22 cellular contexts compared by ENCODE assay signal in the genomic region with DNA sequence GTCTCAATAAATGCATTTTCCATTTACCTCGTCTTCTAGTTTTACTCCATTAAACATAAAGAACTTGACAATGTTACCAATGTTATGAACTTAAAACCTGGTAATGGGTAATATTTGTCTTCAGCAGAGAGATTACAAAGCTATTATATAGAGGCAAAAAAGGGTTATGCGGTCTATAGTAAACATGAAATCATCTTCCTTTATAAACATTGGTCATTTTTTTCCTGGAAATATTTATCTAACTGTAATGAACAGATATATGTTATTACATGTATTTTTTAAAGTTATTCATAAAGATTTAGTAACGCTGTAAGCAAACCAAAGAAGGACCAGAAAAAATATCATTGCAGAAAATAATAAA. TPM values are rescaled to one million over a fixed set of nuclear protein-coding genes. Genes with fewer than 3 reads are reported as not detected.
DNase-seq lines count a peak whose midpoint lies in the region; ATAC-seq, FAIRE-seq and TF ChIP-seq lines count a peak whose summit lies in the region.
"Had no signal": no experiment of that assay in that cellular context is flagged by ENCODE, and none has a peak within 500 bp of the region (broad histone marks: within the 10 kb centered on the region; RNA-seq: fewer than 3 reads in every experiment).

No MANE protein-coding gene starts in this region.

- peaks cover 19% of the 10 kb centered on the region for H3K4me1 Mint-ChIP-seq in activated T-helper 2 cell treated with anti-CD3 and anti-CD28 coated beads, Interferon-gamma antibody, Interleukin-2, Interleukin-4, amounts not matched to agents 10 μg/mL and 5 μg/mL and 100 μg/mL, durations not matched to agents 14 hours and 24 hours and 36 hours (ENCODE audit: low read depth)

- no peaks in the 10 kb centered on the region for H3K9me2 ChIP-seq in HCT116 (ENCODE audit: insufficient read depth)

- H3K27me3 Mint-ChIP-seq in activated T-helper 2 cell treated with anti-CD3 and anti-CD28 coated beads, Interferon-gamma antibody, Interleukin-2, Interleukin-4, amounts not matched to agents 10 μg/mL and 5 μg/mL and 100 μg/mL, durations not matched to agents 14 hours and 24 hours and 36 hours (ENCODE audit: low read depth) = peaks cover 22% of the 10 kb centered on the region

- peaks cover 15% of the 10 kb centered on the region for H3K9me3 Mint-ChIP-seq in activated T-helper 2 cell treated with anti-CD3 and anti-CD28 coated beads, Interferon-gamma antibody, Interleukin-2, Interleukin-4, amounts not matched to agents 10 μg/mL and 5 μg/mL and 100 μg/mL, durations not matched to agents 14 hours and 24 hours and 36 hours

- H3K27ac ChIP-seq in HCT116 (ENCODE audit: low read depth, low read length) = no peak overlapping the region; the same call in 1 of the 2 replicates
- no peak overlapping the region for H3K27ac ChIP-seq in kidney (ENCODE audit: low read depth in 2 of 2, low read length in 2 of 2)
- H3K27ac ChIP-seq: ascending aorta, dorsolateral prefrontal cortex, epithelial cell of prostate, testis had no signal

- peaks cover 0 to 5% of the 10 kb centered on the region in 2 experiments; a peak in 1 of 4 replicates for H3K36me3 ChIP-seq in HCT116 (ENCODE audit: control insufficient read depth in 1 of 2, insufficient read depth in 2 of 2, low read length in 2 of 2)
- no peaks in the 10 kb centered on the region for H3K36me3 ChIP-seq in kidney (ENCODE audit: control insufficient read depth in 1 of 2, insufficient read depth in 2 of 2, low read length in 2 of 2)
- H3K36me3 ChIP-seq: ascending aorta had no signal

- H3K79me2 ChIP-seq in HCT116 (ENCODE audit: insufficient read depth, low read length) = peaks cover 60% of the 10 kb centered on the region

- BruUV-seq in HCT116 (replicated peaks; lab: Mats Ljungman, UMichigan) = no TSS peak

- H2AFZ ChIP-seq in HCT116 (ENCODE audit: low read depth, low read length, poor library complexity, severe bottlenecking) = no peak overlapping the region

- no peak for TF ChIP-seq RAD21 in HCT116 (IDR thresholded peaks at IDR 0.05; ENCODE audit: low read depth)

- no peak for ATAC-seq in HCT116
- ATAC-seq: activated T-cell treated with anti-CD3 and anti-CD28 coated beads, Interleukin-2, amount 50 U/mL, for 4 hours; stimulated activated effector memory CD8-positive, alpha-beta T cell treated with anti-CD3 and anti-CD28 coated beads, Interleukin-12 subunit alpha, Interleukin-12 subunit beta, amount 100 ng/mL, for 72 hours had no signal

- TF ChIP-seq CTCF in HCT116 (IDR thresholded peaks at IDR 0.05 in 2 of 3, conservative IDR thresholded peaks at IDR 0.05 in 1 of 3; ENCODE audit: borderline replicate concordance in 1 of 3, insufficient read depth in 1 of 3, low read depth in 2 of 3, low read length in 2 of 3) (no peak), kidney (IDR thresholded peaks at IDR 0.05; ENCODE audit: borderline replicate concordance, extremely low read depth, insufficient read depth) (no peak)

- peak; percentile 54 for FAIRE-seq in G401.6 (lab: Jason Lieb, UNC)
- FAIRE-seq in kidney (lab: Jason Lieb, UNC) = peak; percentile 49
- FAIRE-seq: GM12891, small intestine had no signal

- RAD21 ChIA-PET in HCT116 (lab: Charles Lee; ENCODE audit: low non-redundant PET in 1 of 2, low total read pairs in 2 of 2, uncharacterized antibody in 2 of 2, unreplicated experiment in 2 of 2) = no interaction called here

- no peaks in the 10 kb centered on the region for H4K20me1 ChIP-seq in HCT116 (ENCODE audit: insufficient read depth)

- H3K4me2 ChIP-seq in HCT116 (ENCODE audit: low read length) = peak overlapping the region; percentile 97

- H3K4me3 ChIP-seq in HCT116 (replicated peaks in 1 of 2; ENCODE audit: low read depth in 1 of 2, low read length in 2 of 2) (peak overlapping the region; percentile 75 to 78; a peak in 3 of 4 replicates), kidney (ENCODE audit: low read length in 2 of 2) (no peak overlapping the region)
- H3K4me3 ChIP-seq: ascending aorta, lung had no signal

- H3K27me3 ChIP-seq in HCT116 (ENCODE audit: insufficient read depth, low read length) = no peaks in the 10 kb centered on the region
- H3K27me3 ChIP-seq: ascending aorta, testis had no signal

- H3K27ac Mint-ChIP-seq in activated T-helper 2 cell treated with anti-CD3 and anti-CD28 coated beads, Interferon-gamma antibody, Interleukin-2, Interleukin-4, amounts not matched to agents 10 μg/mL and 5 μg/mL and 100 μg/mL, durations not matched to agents 14 hours and 24 hours and 36 hours = no peak overlapping the region
- H3K27ac Mint-ChIP-seq: activated naive CD4-positive, alpha-beta T cell treated with anti-CD3 and anti-CD28 coated beads, Interleukin-2, amount 50 U/mL, for 24 hours had no signal

- POLR2A ChIA-PET in HCT116 (lab: Charles Lee) = no interaction called here

- H3K9me3 ChIP-seq in HCT116 (ENCODE audit: control insufficient read depth in 1 of 2, insufficient read depth in 1 of 2, low read depth in 1 of 2, low read length in 2 of 2) (peaks cover 6 to 15% of the 10 kb centered on the region in 2 experiments; a peak in 1 of 4 replicates), kidney (ENCODE audit: control insufficient read depth in 1 of 2, low read length in 2 of 2) (peaks cover 0 to 3% of the 10 kb centered on the region in 2 donors)
- H3K9me3 ChIP-seq: ascending aorta, testis had no signal

- peaks cover 11% of the 10 kb centered on the region for H3K36me3 Mint-ChIP-seq in activated T-helper 2 cell treated with anti-CD3 and anti-CD28 coated beads, Interferon-gamma antibody, Interleukin-2, Interleukin-4, amounts not matched to agents 10 μg/mL and 5 μg/mL and 100 μg/mL, durations not matched to agents 14 hours and 24 hours and 36 hours (ENCODE audit: low read depth)
- H3K36me3 Mint-ChIP-seq: stimulated activated effector memory CD8-positive, alpha-beta T cell treated with anti-CD3 and anti-CD28 coated beads, Interleukin-12 subunit alpha, Interleukin-12 subunit beta, amount 100 ng/mL, for 72 hours had no signal

- H3K4me1 ChIP-seq in HCT116 (ENCODE audit: control insufficient read depth in 1 of 2, insufficient read depth in 2 of 2, low read length in 2 of 2) (peaks cover 7 to 15% of the 10 kb centered on the region in 2 experiments), kidney (ENCODE audit: control insufficient read depth in 1 of 2, insufficient read depth in 1 of 2, low read depth in 1 of 2, low read length in 2 of 2) (peaks cover 3 to 5% of the 10 kb centered on the region in 2 donors)
- H3K4me1 ChIP-seq: ascending aorta, testis had no signal

- DNase-seq in HCT116 (ENCODE audit: low read depth, low spot score) (no peak), kidney (no peak), foreskin melanocyte (no peak)
- DNase-seq in activated T-helper 2 cell treated with anti-CD3 and anti-CD28 coated beads, Interferon-gamma antibody, Interleukin-2, Interleukin-4, amounts not matched to agents 10 μg/mL and 5 μg/mL and 100 μg/mL, durations not matched to agents 14 hours and 24 hours and 36 hours (ENCODE audit: low spot score) = no peak
- no peak for DNase-seq in activated CD4-positive, alpha-beta T cell treated with anti-CD3 and anti-CD28 coated beads for 1 hour
- DNase-seq in activated effector memory CD4-positive, alpha-beta T cell treated with anti-CD3 and anti-CD28 coated beads, Interleukin-2, amount 50 U/mL, for 16 hours = no peak
- DNase-seq: activated CD4-positive, CD25-positive, alpha-beta regulatory T cell treated with anti-CD3 and anti-CD28 coated beads, Interleukin-2, amount 50 U/mL, for 72 hours; activated T-cell treated with anti-CD3 and anti-CD28 coated beads, Interleukin-2, amount 50 U/mL, for 4 hours; dorsolateral prefrontal cortex; islet precursor cell; NCI-H1105; NCI-H510A; small intestine; stimulated activated CD4-positive, alpha-beta T cell treated with anti-CD3 and anti-CD28 coated beads, Interleukin-2, amount 100 ng/mL, for 24 hours; testis had no signal

- TF ChIP-seq POLR2A in HCT116 (IDR thresholded peaks at IDR 0.05; ENCODE audit: borderline replicate concordance, extremely low read depth, insufficient read depth, insufficient read length) = no peak

- H3K9ac ChIP-seq in HCT116 (ENCODE audit: low read length) = peak overlapping the region; percentile 84; the same call in 1 of the 2 replicates
- no peak overlapping the region for H3K9ac ChIP-seq in kidney (ENCODE audit: low read length in 2 of 2)

- intact Hi-C loops in HCT116 (cut with micrococcal nuclease) = no loop called here
- intact Hi-C loops in activated T-helper 2 cell treated with anti-CD3 and anti-CD28 coated beads, Interferon-gamma antibody, Interleukin-2, Interleukin-4, amounts not matched to agents 10 μg/mL and 5 μg/mL and 100 μg/mL, durations not matched to agents 14 hours and 24 hours and 36 hours (cut with micrococcal nuclease) = loop anchor here (5.0 kb wide), 2 partner anchors 145 to 190 kb away; a partner anchor contains a TSS
- intact Hi-C loops in kidney (cut with DNase I) = no loop called here

- H3K4me3 Mint-ChIP-seq in activated T-helper 2 cell treated with anti-CD3 and anti-CD28 coated beads, Interferon-gamma antibody, Interleukin-2, Interleukin-4, amounts not matched to agents 10 μg/mL and 5 μg/mL and 100 μg/mL, durations not matched to agents 14 hours and 24 hours and 36 hours (ENCODE audit: low read depth) = peak overlapping the region; percentile 46

- CTCF ChIA-PET in HCT116 (lab: Charles Lee) = interaction anchor here (1.1 kb wide), 1 partner anchor 86 kb away, joined by 3 read pairs; no protein-coding TSS in a partner anchor

TF ChIP-seq in HCT116, 20 proteins besides CTCF, POLR2A, EP300 and RAD21 (continues in another document):
- TF ChIP-seq JUND (IDR thresholded peaks at IDR 0.05) = no peak

RNA-seq across cellular contexts. Expression of a gene that starts 1.3 kb away (rescaled TPM):
- total RNA-seq in HCT116 (2021; ENCODE audit: unreplicated experiment) (13.7 TPM), kidney (1.5 TPM)
- polyA plus RNA-seq in HCT116 (2012) = 8.7 and 9.4 TPM in 2 replicates
- total RNA-seq in activated T-helper 2 cell treated with anti-CD3 and anti-CD28 coated beads, Interferon-gamma antibody, Interleukin-2, Interleukin-4, amounts not matched to agents 10 μg/mL and 5 μg/mL and 100 μg/mL, durations not matched to agents 14 hours and 24 hours and 36 hours = 2.9 and 3.2 TPM in 2 replicates
- 0.69 TPM for polyA plus RNA-seq in kidney (ENCODE audit: insufficient read depth, low read depth, low replicate concordance)
- total RNA-seq: ascending aorta had no signal

Comparison
In these comparisons a context has a peak if more than half of its experiments do, and no peak if none do; other contexts are left out.
1. H3K4me3 ChIP-seq: peak in HCT116 (2 of 2); none in kidney (0 of 2).